In the genomic region with DNA sequence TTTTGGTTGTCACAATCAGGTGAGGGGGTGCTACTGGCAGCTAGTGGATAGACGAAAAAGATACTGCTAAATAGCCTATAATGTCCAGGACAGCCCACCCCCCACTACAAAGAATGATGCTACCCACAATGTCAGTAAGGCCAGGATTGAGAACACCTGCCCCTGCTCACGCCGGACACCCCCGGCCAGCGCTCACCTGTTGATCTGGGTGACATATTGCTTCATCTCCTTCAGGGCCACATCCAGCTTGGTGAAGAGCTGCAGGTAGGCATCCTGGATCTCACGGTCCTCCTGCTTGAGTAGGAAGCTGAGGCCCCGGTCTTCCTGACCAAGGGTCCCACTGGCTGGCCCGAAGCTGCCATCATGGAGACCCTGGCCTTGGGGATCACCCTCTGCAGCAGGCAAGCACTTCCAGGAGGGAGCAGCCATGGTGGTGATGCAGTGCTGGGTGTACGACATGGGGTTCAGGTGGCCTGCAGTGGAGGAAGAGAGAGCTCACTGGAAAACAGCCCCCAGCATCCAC, we compare ENCODE assay signal across 16 cellular contexts.
DNase-seq lines count a peak whose midpoint lies in the region; ATAC-seq, FAIRE-seq and TF ChIP-seq lines count a peak whose summit lies in the region.
"Had no signal": no experiment of that assay in that cellular context is flagged by ENCODE, and none has a peak within 500 bp of the region (broad histone marks: within the 10 kb centered on the region; RNA-seq: fewer than 3 reads in every experiment).

No MANE protein-coding gene starts in this region.

- H3K9ac ChIP-seq in BLaER1: no peak overlapping the region

- H3K4me3 ChIP-seq in BLaER1: no peak overlapping the region

- peak; percentile 13 for FAIRE-seq in HTR-8/SVneo (lab: Jason Lieb, UNC)
- FAIRE-seq: D721Med, G401.6, GM12891, GM19239, H1 had no signal

- H3K4me2 ChIP-seq in BLaER1: peak overlapping the region; percentile 7; the same call in 1 of the 2 replicates

- H3K27ac ChIP-seq in BLaER1: no peak overlapping the region

- H3K27me3 Mint-ChIP-seq in endothelial cell (ENCODE audit: unreplicated experiment): peaks cover 21% of the 10 kb centered on the region
- H3K27me3 Mint-ChIP-seq in T-helper 17 cell: no peaks in the 10 kb centered on the region
- H3K27me3 Mint-ChIP-seq: B cell; CD4-positive, CD25-positive, alpha-beta regulatory T cell had no signal

- no peak overlapping the region for H3K27ac Mint-ChIP-seq in endothelial cell (ENCODE audit: unreplicated experiment)
- H3K27ac Mint-ChIP-seq in stimulated activated effector memory CD8-positive, alpha-beta T cell treated with anti-CD3 and anti-CD28 coated beads, Interleukin-12 subunit alpha, Interleukin-12 subunit beta, amount 100 ng/mL, for 72 hours: peak overlapping the region; percentile 79
- H3K27ac Mint-ChIP-seq in T-helper 17 cell: no peak overlapping the region
- H3K27ac Mint-ChIP-seq: H9 had no signal

- H3K9me3 ChIP-seq in BLaER1: no peaks in the 10 kb centered on the region
- no peaks in the 10 kb centered on the region for H3K9me3 ChIP-seq in T-helper 17 cell (ENCODE audit: control insufficient read depth, low read length, poor library complexity, severe bottlenecking)
- H3K9me3 ChIP-seq: Caco-2 had no signal

- ATAC-seq in stimulated activated effector memory CD8-positive, alpha-beta T cell treated with anti-CD3 and anti-CD28 coated beads, Interleukin-12 subunit alpha, Interleukin-12 subunit beta, amount 100 ng/mL, for 72 hours: no peak
- ATAC-seq in T-helper 17 cell: no peak

- H3K27me3 ChIP-seq in BLaER1: no peaks in the 10 kb centered on the region

- peak overlapping the region; percentile 37 for H3K4me3 Mint-ChIP-seq in endothelial cell (ENCODE audit: unreplicated experiment)
- no peak overlapping the region for H3K4me3 Mint-ChIP-seq in stimulated activated effector memory CD8-positive, alpha-beta T cell treated with anti-CD3 and anti-CD28 coated beads, Interleukin-12 subunit alpha, Interleukin-12 subunit beta, amount 100 ng/mL, for 72 hours
- no peak overlapping the region for H3K4me3 Mint-ChIP-seq in T-helper 17 cell
- H3K4me3 Mint-ChIP-seq: B cell; CD4-positive, CD25-positive, alpha-beta regulatory T cell; H9 had no signal

- no peak for TF ChIP-seq CTCF in endothelial cell (IDR thresholded peaks at IDR 0.05; ENCODE audit: unreplicated experiment)

- DNase-seq in HTR-8/SVneo (ENCODE audit: insufficient read length, low spot score) (no peak), endothelial cell (ENCODE audit: low spot score) (no peak), T-helper 17 cell (no peak), NCI-H526 (lab: John Stamatoyannopoulos, UW) (no peak)
- no peak for DNase-seq in stimulated activated effector memory CD8-positive, alpha-beta T cell treated with anti-CD3 and anti-CD28 coated beads, Interleukin-12 subunit alpha, Interleukin-12 subunit beta, amount 100 ng/mL, for 72 hours (ENCODE audit: low spot score in 2 of 2)
- DNase-seq: C1 segment of cervical spinal cord; CD4-positive, CD25-positive, alpha-beta regulatory T cell; H9 had no signal

- H3K36me3 ChIP-seq in BLaER1: peaks cover 57% of the 10 kb centered on the region

- H3K4me1 Mint-ChIP-seq in endothelial cell (ENCODE audit: unreplicated experiment) (no peaks in the 10 kb centered on the region), T-helper 17 cell (peaks cover 3% of the 10 kb centered on the region)
- peaks cover 8% of the 10 kb centered on the region for H3K4me1 Mint-ChIP-seq in stimulated activated effector memory CD8-positive, alpha-beta T cell treated with anti-CD3 and anti-CD28 coated beads, Interleukin-12 subunit alpha, Interleukin-12 subunit beta, amount 100 ng/mL, for 72 hours
- H3K4me1 Mint-ChIP-seq: B cell; CD4-positive, CD25-positive, alpha-beta regulatory T cell; H9 had no signal

- H3K9me3 Mint-ChIP-seq in endothelial cell (ENCODE audit: unreplicated experiment): no peaks in the 10 kb centered on the region
- no peaks in the 10 kb centered on the region for H3K9me3 Mint-ChIP-seq in stimulated activated effector memory CD8-positive, alpha-beta T cell treated with anti-CD3 and anti-CD28 coated beads, Interleukin-12 subunit alpha, Interleukin-12 subunit beta, amount 100 ng/mL, for 72 hours
- H3K9me3 Mint-ChIP-seq: CD4-positive, CD25-positive, alpha-beta regulatory T cell; H9 had no signal

- H4K20me1 ChIP-seq in BLaER1: no peaks in the 10 kb centered on the region

- peaks cover 9% of the 10 kb centered on the region; the same call in 1 of the 2 replicates for H3K4me1 ChIP-seq in BLaER1

- H3K36me3 Mint-ChIP-seq in endothelial cell (ENCODE audit: low read depth, unreplicated experiment) (peaks cover 73% of the 10 kb centered on the region), T-helper 17 cell (ENCODE audit: low read depth) (peaks cover 8% of the 10 kb centered on the region)
- H3K36me3 Mint-ChIP-seq in stimulated activated effector memory CD8-positive, alpha-beta T cell treated with anti-CD3 and anti-CD28 coated beads, Interleukin-12 subunit alpha, Interleukin-12 subunit beta, amount 100 ng/mL, for 72 hours: peaks cover 100% of the 10 kb centered on the region
